In the genomic region with DNA sequence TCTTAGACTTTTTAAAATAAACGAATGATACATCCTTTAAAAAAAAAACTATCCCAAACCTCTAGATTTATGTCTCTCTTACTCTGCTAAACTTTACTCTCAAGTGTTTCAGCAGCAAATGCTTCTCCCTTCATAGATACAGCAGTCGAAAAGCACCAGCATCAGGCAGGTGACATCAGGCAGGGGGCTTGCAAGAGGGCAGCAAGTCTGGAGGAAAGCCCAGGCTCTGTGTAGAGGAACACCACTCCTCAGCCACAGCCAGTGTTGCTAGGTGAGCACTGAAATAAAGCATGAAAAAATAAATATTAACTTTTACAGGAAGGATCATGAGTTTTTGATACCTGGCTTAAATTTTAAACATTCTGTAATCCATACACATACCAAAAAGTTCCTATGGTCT, we compare ENCODE assay signal across 37 cellular contexts.
"Had no signal": no experiment of that assay in that cellular context is flagged by ENCODE, and none has a peak within 500 bp of the region (broad histone marks: within the 10 kb centered on the region; RNA-seq: fewer than 3 reads in every experiment).

No MANE protein-coding gene starts in this region.

- H3K9me3 Mint-ChIP-seq: activated naive CD4-positive, alpha-beta T cell treated with anti-CD3 and anti-CD28 coated beads for 36 hours; activated naive CD4-positive, alpha-beta T cell treated with anti-CD3 and anti-CD28 coated beads, Interleukin-2, amount 10 ng/mL, durations not matched to agents 7 days and 5 days; activated naive CD4-positive, alpha-beta T cell treated with anti-CD3 and anti-CD28 coated beads, Interleukin-2, amount 50 U/mL, for 24 hours; activated naive CD8-positive, alpha-beta T cell treated with anti-CD3 and anti-CD28 coated beads, Interleukin-2, amount 10 ng/mL, durations not matched to agents 7 days and 5 days; activated naive CD8-positive, alpha-beta T cell treated with anti-CD3 and anti-CD28 coated beads, Interleukin-2, amount 50 U/mL, for 24 hours; activated T-cell treated with anti-CD3 and anti-CD28 coated beads, Interleukin-2, amount 50 U/mL, for 24 hours; activated T-helper 17 cell treated with anti-CD3 and anti-CD28 coated beads, Interleukin-2, amount 50 U/mL, for 72 hours had no signal

- H3K4me1 ChIP-seq: adrenal gland, ascending aorta, body of pancreas, breast epithelium had no signal

- H3K4me3 ChIP-seq: adrenal gland, ascending aorta, body of pancreas, breast epithelium, cardiac muscle cell had no signal

- H3K27ac Mint-ChIP-seq: activated naive CD4-positive, alpha-beta T cell treated with anti-CD3 and anti-CD28 coated beads for 36 hours; activated naive CD4-positive, alpha-beta T cell treated with anti-CD3 and anti-CD28 coated beads, Interleukin-2, amount 10 ng/mL, durations not matched to agents 7 days and 5 days; activated naive CD4-positive, alpha-beta T cell treated with anti-CD3 and anti-CD28 coated beads, Interleukin-2, amount 50 U/mL, for 24 hours; activated naive CD4-positive, alpha-beta T cell treated with anti-CD3 and anti-CD28 coated beads, Interleukin-2, amount 50 U/mL, for 72 hours; activated naive CD8-positive, alpha-beta T cell; activated naive CD8-positive, alpha-beta T cell treated with anti-CD3 and anti-CD28 coated beads for 36 hours; activated naive CD8-positive, alpha-beta T cell treated with anti-CD3 and anti-CD28 coated beads, Interleukin-2, amount 10 ng/mL, durations not matched to agents 7 days and 5 days; activated naive CD8-positive, alpha-beta T cell treated with anti-CD3 and anti-CD28 coated beads, Interleukin-2, amount 50 U/mL, for 24 hours; activated T-cell treated with anti-CD3 and anti-CD28 coated beads, Interleukin-2, amount 50 U/mL, for 24 hours; activated T-cell treated with anti-CD3 and anti-CD28 coated beads, Interleukin-2, amount 50 U/mL, for 72 hours; activated T-helper 1 cell treated with anti-CD3 and anti-CD28 coated beads, Interleukin-12 subunit alpha, Interleukin-12 subunit beta, Interleukin-2, Interleukin-4 antibody, amounts not matched to agents 30 ng/mL and 10 ng/mL and 1 ng/mL, durations not matched to agents 14 hours and 24 hours and 36 hours; activated T-helper 17 cell treated with anti-CD3 and anti-CD28 coated beads, Interleukin-2, amount 50 U/mL, for 72 hours; activated T-helper 2 cell treated with anti-CD3 and anti-CD28 coated beads, Interferon-gamma antibody, Interleukin-2, Interleukin-4, amounts not matched to agents 10 μg/mL and 5 μg/mL and 100 μg/mL, durations not matched to agents 14 hours and 24 hours and 36 hours; brain had no signal

- H3K9me3 ChIP-seq: adrenal gland, ascending aorta, body of pancreas, breast epithelium had no signal

- H3K36me3 ChIP-seq: adrenal gland, ascending aorta, brain microvascular endothelial cell, breast epithelium, cardiac muscle cell had no signal

- DNase-seq: activated effector memory CD4-positive, alpha-beta T cell treated with anti-CD3 and anti-CD28 coated beads, Interleukin-2, amount 50 U/mL, for 16 hours; activated effector memory CD4-positive, alpha-beta T cell treated with Interleukin-2 at 50 U/mL for 16 hours; activated gamma-delta T cell; activated gamma-delta T cell treated with Interleukin-2 at 50 U/mL for 16 hours; activated naive CD4-positive, alpha-beta T cell; activated naive CD4-positive, alpha-beta T cell treated with anti-CD3 and anti-CD28 coated beads for 36 hours; activated naive CD4-positive, alpha-beta T cell treated with anti-CD3 and anti-CD28 coated beads, Interleukin-2, amount 10 ng/mL, durations not matched to agents 7 days and 5 days; activated naive CD4-positive, alpha-beta T cell treated with anti-CD3 and anti-CD28 coated beads, Interleukin-2, amount 50 U/mL, for 16 hours; activated naive CD4-positive, alpha-beta T cell treated with Interleukin-2 at 50 U/mL for 16 hours; activated naive CD8-positive, alpha-beta T cell treated with anti-CD3 and anti-CD28 coated beads for 36 hours; activated naive CD8-positive, alpha-beta T cell treated with anti-CD3 and anti-CD28 coated beads, Interleukin-2, amount 10 ng/mL, durations not matched to agents 7 days and 5 days; activated naive CD8-positive, alpha-beta T cell treated with anti-CD3 and anti-CD28 coated beads, Interleukin-2, amount 50 U/mL, for 24 hours; activated T-cell treated with anti-CD3 and anti-CD28 coated beads, Interleukin-2, amount 50 U/mL, for 24 hours; activated T-cell treated with anti-CD3 and anti-CD28 coated beads, Interleukin-2, amount 50 U/mL, for 4 hours; activated T-cell treated with anti-CD3 and anti-CD28 coated beads, Interleukin-2, amount 50 U/mL, for 48 hours; activated T-cell treated with anti-CD3 and anti-CD28 coated beads, Interleukin-2, amount 50 U/mL, for 72 hours; adrenal gland; amniotic stem cell; amygdala; anterior cingulate cortex; aorta; body of pancreas; brain microvascular endothelial cell; caudate nucleus; central memory CD4-positive, alpha-beta T cell; cerebellar nuclear complex had no signal

- H3K27ac ChIP-seq: adrenal gland, ascending aorta, body of pancreas, brain microvascular endothelial cell, breast epithelium, cardiac muscle cell had no signal

- H3K27me3 Mint-ChIP-seq: activated naive CD4-positive, alpha-beta T cell treated with anti-CD3 and anti-CD28 coated beads, Interleukin-2, amount 10 ng/mL, durations not matched to agents 7 days and 5 days; activated naive CD4-positive, alpha-beta T cell treated with anti-CD3 and anti-CD28 coated beads, Interleukin-2, amount 50 U/mL, for 24 hours; activated naive CD8-positive, alpha-beta T cell; activated naive CD8-positive, alpha-beta T cell treated with anti-CD3 and anti-CD28 coated beads for 36 hours; activated naive CD8-positive, alpha-beta T cell treated with anti-CD3 and anti-CD28 coated beads, Interleukin-2, amount 10 ng/mL, durations not matched to agents 7 days and 5 days; activated naive CD8-positive, alpha-beta T cell treated with anti-CD3 and anti-CD28 coated beads, Interleukin-2, amount 50 U/mL, for 24 hours; activated T-cell treated with anti-CD3 and anti-CD28 coated beads, Interleukin-2, amount 50 U/mL, for 24 hours; activated T-helper 17 cell treated with anti-CD3 and anti-CD28 coated beads, Interleukin-2, amount 50 U/mL, for 72 hours; central memory CD8-positive, alpha-beta T cell had no signal

- H3K36me3 Mint-ChIP-seq: activated naive CD4-positive, alpha-beta T cell treated with anti-CD3 and anti-CD28 coated beads, Interleukin-2, amount 10 ng/mL, durations not matched to agents 7 days and 5 days; activated naive CD4-positive, alpha-beta T cell treated with anti-CD3 and anti-CD28 coated beads, Interleukin-2, amount 50 U/mL, for 24 hours; activated naive CD4-positive, alpha-beta T cell treated with anti-CD3 and anti-CD28 coated beads, Interleukin-2, amount 50 U/mL, for 72 hours; activated naive CD8-positive, alpha-beta T cell; activated naive CD8-positive, alpha-beta T cell treated with anti-CD3 and anti-CD28 coated beads for 36 hours; activated naive CD8-positive, alpha-beta T cell treated with anti-CD3 and anti-CD28 coated beads, Interleukin-2, amount 10 ng/mL, durations not matched to agents 7 days and 5 days; brain had no signal

- H3K4me1 Mint-ChIP-seq: activated naive CD4-positive, alpha-beta T cell treated with anti-CD3 and anti-CD28 coated beads, Interleukin-2, amount 10 ng/mL, durations not matched to agents 7 days and 5 days; activated naive CD4-positive, alpha-beta T cell treated with anti-CD3 and anti-CD28 coated beads, Interleukin-2, amount 50 U/mL, for 24 hours; activated naive CD8-positive, alpha-beta T cell treated with anti-CD3 and anti-CD28 coated beads for 36 hours; activated naive CD8-positive, alpha-beta T cell treated with anti-CD3 and anti-CD28 coated beads, Interleukin-2, amount 10 ng/mL, durations not matched to agents 7 days and 5 days; activated naive CD8-positive, alpha-beta T cell treated with anti-CD3 and anti-CD28 coated beads, Interleukin-2, amount 50 U/mL, for 24 hours; activated T-helper 17 cell treated with anti-CD3 and anti-CD28 coated beads, Interleukin-2, amount 50 U/mL, for 72 hours; central memory CD8-positive, alpha-beta T cell had no signal

- H3K27me3 ChIP-seq: adrenal gland, ascending aorta, body of pancreas, brain microvascular endothelial cell, breast epithelium, cardiac muscle cell had no signal

- H3K4me3 Mint-ChIP-seq: activated naive CD4-positive, alpha-beta T cell treated with anti-CD3 and anti-CD28 coated beads for 36 hours; activated naive CD4-positive, alpha-beta T cell treated with anti-CD3 and anti-CD28 coated beads, Interleukin-2, amount 10 ng/mL, durations not matched to agents 7 days and 5 days; activated naive CD4-positive, alpha-beta T cell treated with anti-CD3 and anti-CD28 coated beads, Interleukin-2, amount 50 U/mL, for 24 hours; activated naive CD8-positive, alpha-beta T cell; activated naive CD8-positive, alpha-beta T cell treated with anti-CD3 and anti-CD28 coated beads for 36 hours; activated naive CD8-positive, alpha-beta T cell treated with anti-CD3 and anti-CD28 coated beads, Interleukin-2, amount 10 ng/mL, durations not matched to agents 7 days and 5 days; activated naive CD8-positive, alpha-beta T cell treated with anti-CD3 and anti-CD28 coated beads, Interleukin-2, amount 50 U/mL, for 24 hours; activated T-cell treated with anti-CD3 and anti-CD28 coated beads, Interleukin-2, amount 50 U/mL, for 24 hours; activated T-cell treated with anti-CD3 and anti-CD28 coated beads, Interleukin-2, amount 50 U/mL, for 4 hours; activated T-cell treated with anti-CD3 and anti-CD28 coated beads, Interleukin-2, amount 50 U/mL, for 72 hours; activated T-helper 1 cell treated with anti-CD3 and anti-CD28 coated beads, Interleukin-12 subunit alpha, Interleukin-12 subunit beta, Interleukin-2, Interleukin-4 antibody, amounts not matched to agents 30 ng/mL and 10 ng/mL and 1 ng/mL, durations not matched to agents 14 hours and 24 hours and 36 hours; activated T-helper 17 cell treated with anti-CD3 and anti-CD28 coated beads, Interleukin-2, amount 50 U/mL, for 72 hours; brain; central memory CD8-positive, alpha-beta T cell had no signal
